In genomic region chr1:30634507-30634906, GRCh38 we compare ENCODE assay signal across 19 cellular contexts.
DNase-seq lines count a peak whose midpoint lies in the region; ATAC-seq, FAIRE-seq and TF ChIP-seq lines count a peak whose summit lies in the region.
"Had no signal": no experiment of that assay in that cellular context is flagged by ENCODE, and none has a peak within 500 bp of the region (broad histone marks: within the 10 kb centered on the region; RNA-seq: fewer than 3 reads in every experiment).

No MANE protein-coding gene starts in this region.

- H2BK120ac ChIP-seq in H9 (ENCODE audit: low read depth, low read length, poor library complexity, severe bottlenecking), result no peak overlapping the region
- no peak overlapping the region for H2BK120ac ChIP-seq in neuronal stem cell (ENCODE audit: low read depth, low read length)

- H2BK20ac ChIP-seq in H9 (ENCODE audit: low read depth, low read length, poor library complexity, severe bottlenecking), result no peak overlapping the region

- H3K27me3 ChIP-seq in H9 (ENCODE audit: insufficient read depth, low read length) (no peaks in the 10 kb centered on the region), K562 (ENCODE audit: control insufficient read depth in 2 of 2, insufficient read depth in 2 of 2, low read length in 2 of 2) (peaks cover 2 to 35% of the 10 kb centered on the region in 2 experiments; a peak in 4 of 5 replicates), neuronal stem cell (ENCODE audit: control insufficient read depth in 3 of 3, insufficient read depth in 3 of 3, low read depth in 1 of 3, low read length in 3 of 3) (peaks cover 0 to 8% (median 0%) of the 10 kb centered on the region in 3 experiments)
- H3K27me3 ChIP-seq: BLaER1 treated with 17β-estradiol and CSF1 and Interleukin-3, amounts not matched to agents 10 nM and 100 nM had no signal

- H3K9me3 ChIP-seq in H9 (ENCODE audit: control insufficient read depth, low read depth, low read length), result no peaks in the 10 kb centered on the region
- H3K9me3 ChIP-seq in K562 (replicated peaks; ENCODE audit: control insufficient read depth, insufficient read depth, low read depth, low read length), result no peaks in the 10 kb centered on the region
- no peaks in the 10 kb centered on the region for H3K9me3 ChIP-seq in neuronal stem cell (replicated peaks in 1 of 2; ENCODE audit: control insufficient read depth in 2 of 2, insufficient read depth in 1 of 2, low read depth in 1 of 2, low read length in 2 of 2)
- H3K9me3 ChIP-seq: BLaER1 treated with 17β-estradiol and CSF1 and Interleukin-3, amounts not matched to agents 10 nM and 100 nM had no signal

- H3K23me2 ChIP-seq in H9 (ENCODE audit: insufficient read length, low read depth, low read length, poor library complexity, severe bottlenecking), result no peaks in the 10 kb centered on the region

- intact Hi-C loops in K562 (cut with micrococcal nuclease), result no loop called here
- intact Hi-C loops in cardiac septum (cut with DNase I), result no loop called here

- CTCF ChIA-PET in K562 (lab: Yijun Ruan, JAX; ENCODE audit: low intra/inter-chr PET ratio) (no interaction called here), GM10248 (lab: Yijun Ruan, JAX) (no interaction called here)

- H3K4me2 ChIP-seq in H9 (ENCODE audit: insufficient read depth, insufficient read length, low read length) (no peak overlapping the region), K562 (ENCODE audit: insufficient read depth, low read length) (no peak overlapping the region), neuronal stem cell (ENCODE audit: insufficient read depth, low read length, poor library complexity, severe bottlenecking) (no peak overlapping the region)

- H3K9me3 Mint-ChIP-seq in H9, result no peaks in the 10 kb centered on the region
- H3K9me3 Mint-ChIP-seq: CD8-positive, alpha-beta T cell had no signal

- in situ Hi-C loops in K562 (cut with MboI), result no loop called here

- H3K27ac Mint-ChIP-seq in H9, result no peak overlapping the region
- H3K27ac Mint-ChIP-seq: B cell; CD8-positive, alpha-beta T cell had no signal

- H3K4me3 Mint-ChIP-seq in H9, result no peak overlapping the region
- H3K4me3 Mint-ChIP-seq: B cell; CD8-positive, alpha-beta T cell had no signal

- H3K27ac ChIP-seq in H9 (ENCODE audit: insufficient read length, low read depth, low read length) (no peak overlapping the region), K562 (ENCODE audit: extremely low read depth, low read depth, low read length) (no peak overlapping the region), neuronal stem cell (replicated peaks; ENCODE audit: low read length) (no peak overlapping the region)
- H3K27ac ChIP-seq: BLaER1 treated with 17β-estradiol and CSF1 and Interleukin-3, amounts not matched to agents 10 nM and 100 nM had no signal

- H3K9me1 ChIP-seq in K562 (ENCODE audit: control insufficient read depth, insufficient read depth, low read length), result no peaks in the 10 kb centered on the region

- H2BK15ac ChIP-seq in H9 (ENCODE audit: low read depth, low read length) (no peak overlapping the region), neuronal stem cell (ENCODE audit: low read length) (no peak overlapping the region)

- POLR2A ChIA-PET in K562 (lab: Yijun Ruan, JAX), result no interaction called here
- POLR2A ChIA-PET in GM10248 (lab: Yijun Ruan, JAX), result no interaction called here

- H3K36me3 ChIP-seq in K562 (ENCODE audit: control insufficient read depth, insufficient read depth, low read length) (no peaks in the 10 kb centered on the region), neuronal stem cell (replicated peaks in 1 of 2; ENCODE audit: control insufficient read depth in 2 of 2, insufficient read depth in 2 of 2, low read length in 2 of 2) (no peaks in the 10 kb centered on the region)
- H3K36me3 ChIP-seq: BLaER1 treated with 17β-estradiol and CSF1 and Interleukin-3, amounts not matched to agents 10 nM and 100 nM had no signal

- H2AFZ ChIP-seq in H9 (ENCODE audit: low read length) (no peak overlapping the region), K562 (ENCODE audit: low read depth, low read length) (no peak overlapping the region), neuronal stem cell (ENCODE audit: low read length) (no peak overlapping the region)

- H3K79me2 ChIP-seq in H9 (ENCODE audit: insufficient read depth, low read length) (no peaks in the 10 kb centered on the region), K562 (ENCODE audit: control insufficient read depth, insufficient read depth, low read length) (no peaks in the 10 kb centered on the region)

- H4K8ac ChIP-seq in H9 (replicated peaks; ENCODE audit: insufficient read length, low read depth, low read length), result peak overlapping the region; percentile 13
- H4K8ac ChIP-seq in neuronal stem cell (ENCODE audit: low read depth, low read length), result no peak overlapping the region

- H3K9ac ChIP-seq in H9 (ENCODE audit: extremely low read depth, insufficient read length, low read length) (no peak overlapping the region), K562 (ENCODE audit: insufficient read depth in 1 of 2, low read depth in 2 of 2, low read length in 2 of 2) (no peak overlapping the region), neuronal stem cell (ENCODE audit: low read depth, low read length, poor library complexity) (no peak overlapping the region)
- H3K9ac ChIP-seq: BLaER1 treated with 17β-estradiol and CSF1 and Interleukin-3, amounts not matched to agents 10 nM and 100 nM had no signal

- ATAC-seq in K562 (no peak), GM18498 (IDR thresholded peaks at IDR 0.05; ENCODE audit: unreplicated experiment) (no peak), GM21447 (IDR thresholded peaks at IDR 0.05; ENCODE audit: unreplicated experiment) (no peak)
- ATAC-seq: CD8-positive, alpha-beta T cell had no signal

- DNase-seq in H9, result no peak
- no peak for DNase-seq in HTR-8/SVneo (ENCODE audit: insufficient read length, low spot score)
- DNase-seq in K562 (ENCODE audit: extremely low read depth in 1 of 4, low spot score in 3 of 4), result no peak
- no peak for DNase-seq in neuronal stem cell (ENCODE audit: low spot score)
- no peak for DNase-seq in cardiac septum (ENCODE audit: low spot score)
- DNase-seq in GM10248 (ENCODE audit: extremely low spot score), result no peak
- DNase-seq: Calu3; CD8-positive, alpha-beta T cell; DMS79 treated with DMSO at 0.1 percent for 48 hours; GF-D8; HCEC 1CT; Karpas-422; KBM-7 had no signal

- H4K91ac ChIP-seq in H9 (ENCODE audit: insufficient read length, low read depth, low read length) (no peak overlapping the region), neuronal stem cell (ENCODE audit: low read depth, low read length, poor library complexity) (no peak overlapping the region)

- no peak overlapping the region for H3T11ph ChIP-seq in H9 (ENCODE audit: low read length)

- peak; percentile 91 for FAIRE-seq in HTR-8/SVneo (lab: Jason Lieb, UNC)
- no peak for FAIRE-seq in K562 (lab: Jason Lieb, UNC)
- FAIRE-seq: GM12891, GM18507 had no signal

- no peaks in the 10 kb centered on the region for H4K20me1 ChIP-seq in H9 (ENCODE audit: control insufficient read depth, insufficient read depth, insufficient read length)
- H4K20me1 ChIP-seq in K562 (replicated peaks; ENCODE audit: control insufficient read depth, insufficient read depth, low read length), result no peaks in the 10 kb centered on the region; the same call in 1 of the 2 replicates
- H4K20me1 ChIP-seq: BLaER1 treated with 17β-estradiol and CSF1 and Interleukin-3, amounts not matched to agents 10 nM and 100 nM had no signal

- H3K4me1 ChIP-seq in H9 (ENCODE audit: insufficient read depth, low read length) (no peaks in the 10 kb centered on the region), K562 (replicated peaks in 1 of 2; ENCODE audit: control insufficient read depth in 2 of 2, insufficient read depth in 2 of 2, low read length in 2 of 2) (no peaks in the 10 kb centered on the region), neuronal stem cell (ENCODE audit: control insufficient read depth in 2 of 2, insufficient read depth in 1 of 2, low read depth in 1 of 2, low read length in 2 of 2) (peaks cover 0 to 3% of the 10 kb centered on the region in 2 donors)

- H3K79me1 ChIP-seq in H9 (ENCODE audit: insufficient read depth, low read depth, low read length, poor library complexity, severe bottlenecking) (no peaks in the 10 kb centered on the region), neuronal stem cell (ENCODE audit: low read depth, low read length) (no peaks in the 10 kb centered on the region)

- H3K14ac ChIP-seq in H9 (ENCODE audit: insufficient read depth, low read length) (no peak overlapping the region), neuronal stem cell (ENCODE audit: low read length) (peak overlapping the region; percentile 89)

- H3K4me3 ChIP-seq in K562, result no peak overlapping the region
- peak overlapping the region in 1 of 2 donors; percentile 70 for H3K4me3 ChIP-seq in neuronal stem cell (ENCODE audit: low read length in 2 of 2)
- H3K4me3 ChIP-seq: BLaER1 treated with 17β-estradiol and CSF1 and Interleukin-3, amounts not matched to agents 10 nM and 100 nM had no signal

- TF ChIP-seq RAD21 in K562 (CRISPR knock-in tag; conservative IDR thresholded peaks at IDR 0.05 in 1 of 2, IDR thresholded peaks at IDR 0.05 in 1 of 2), result no peak

- H2AK5ac ChIP-seq in H9 (ENCODE audit: insufficient read length, low read length), result no peak overlapping the region
- H2AK5ac ChIP-seq in neuronal stem cell (ENCODE audit: low read depth, low read length), result no peak overlapping the region

- H3K23ac ChIP-seq in H9 (ENCODE audit: insufficient read length, low read depth, low read length) (no peak overlapping the region), neuronal stem cell (ENCODE audit: low read depth, low read length, poor library complexity) (no peak overlapping the region)

- H3K18ac ChIP-seq in H9 (ENCODE audit: insufficient read length, low read depth, low read length) (no peak overlapping the region), neuronal stem cell (ENCODE audit: low read length) (peak overlapping the region; percentile 1)

- H3K4me1 Mint-ChIP-seq in H9, result no peaks in the 10 kb centered on the region
- H3K4me1 Mint-ChIP-seq: B cell had no signal

- TF ChIP-seq EP300 in K562 (IDR thresholded peaks at IDR 0.05; ENCODE audit: low read length), result no peak

- H2BK12ac ChIP-seq in H9 (ENCODE audit: insufficient read length, low read depth, low read length), result no peak overlapping the region
- H2BK12ac ChIP-seq in neuronal stem cell (ENCODE audit: low read length), result no peak overlapping the region

- H2BK5ac ChIP-seq in H9 (ENCODE audit: insufficient read length, low read length), result no peak overlapping the region
- H2BK5ac ChIP-seq in neuronal stem cell (ENCODE audit: low read length), result no peak overlapping the region

- H3K4ac ChIP-seq in H9 (ENCODE audit: low read depth, low read length), result no peak overlapping the region
- H3K4ac ChIP-seq in neuronal stem cell (ENCODE audit: low read length), result no peak overlapping the region

- WGBS in H9 (ENCODE audit: extremely low coverage, insufficient read length, low lambda C conversion rate), result no CpG with 5 or more reads among the region's 5 CpGs
- 1% methylated on average over 5 of the region's 5 CpGs for WGBS in K562 (ENCODE audit: insufficient coverage, low coverage, missing lambda C conversion rate)
- no CpG with 5 or more reads among the region's 5 CpGs for WGBS in neuronal stem cell (ENCODE audit: extremely low coverage in 2 of 2, insufficient read length in 2 of 2, insufficient replicate concordance in 1 of 2), 2 donors

- H3K56ac ChIP-seq in H9 (ENCODE audit: insufficient read length, low read depth, low read length), result no peak overlapping the region

- no peak for TF ChIP-seq CTCF in H9 (conservative IDR thresholded peaks at IDR 0.05)
- no peak for TF ChIP-seq CTCF in K562 (IDR thresholded peaks at IDR 0.05 in 2 of 3, conservative IDR thresholded peaks at IDR 0.05 in 1 of 3; ENCODE audit: insufficient read depth in 2 of 3, low read depth in 1 of 3, low read length in 3 of 3)
- no peak for TF ChIP-seq CTCF in GM10248 (IDR thresholded peaks at IDR 0.05; ENCODE audit: control extremely low read depth, extremely low read depth, low read depth, missing control alignments)

- no peaks in the 10 kb centered on the region for H3K36me3 Mint-ChIP-seq in H9 (ENCODE audit: insufficient read depth in 1 of 3, low read depth in 3 of 3)
- H3K36me3 Mint-ChIP-seq: CD8-positive, alpha-beta T cell had no signal

- TF ChIP-seq POLR2A in K562 (conservative IDR thresholded peaks at IDR 0.05), result no peak

- H3K27me3 Mint-ChIP-seq in H9 (ENCODE audit: low read depth), result peaks cover 1% of the 10 kb centered on the region; the same call in 1 of the 2 replicates

- no TSS peak for BruUV-seq in K562 (replicated peaks; lab: Mats Ljungman, UMichigan)

- H4K5ac ChIP-seq in H9 (ENCODE audit: insufficient read length, low read depth, low read length), result no peak overlapping the region
